ENCODE assay signal across 8 cellular contexts in genomic region chr19:21496876-21497275, GRCh38. TPM values are rescaled to one million over a fixed set of nuclear protein-coding genes. Genes with fewer than 3 reads are reported as not detected.
"Had no signal": no experiment of that assay in that cellular context is flagged by ENCODE, and none has a peak within 500 bp of the region (broad histone marks: within the 10 kb centered on the region; RNA-seq: fewer than 3 reads in every experiment).

No MANE protein-coding gene starts in this region.

- H3K27ac ChIP-seq: HL-60 had no signal

- ATAC-seq: K562 had no signal

- H3K36me3 Mint-ChIP-seq: IgD-negative memory B cell had no signal

- FAIRE-seq: HTR-8/SVneo, K562 had no signal

- H3K27me3 Mint-ChIP-seq: IgD-negative memory B cell had no signal

- H3K4me3 Mint-ChIP-seq: IgD-negative memory B cell had no signal

- DNase-seq: IMR-90, KBM-7, KG1 had no signal

- H3K4me1 Mint-ChIP-seq: IgD-negative memory B cell had no signal

- H3K4me3 ChIP-seq: K562 had no signal

- H3K27ac Mint-ChIP-seq: IgD-negative memory B cell had no signal

RNA-seq across cellular contexts. Expression of gene ZNF429, which starts 8.5 kb away (rescaled TPM):
- total RNA-seq: HT1080 had no signal
